9 cellular contexts compared by ENCODE assay signal in the genomic region with DNA sequence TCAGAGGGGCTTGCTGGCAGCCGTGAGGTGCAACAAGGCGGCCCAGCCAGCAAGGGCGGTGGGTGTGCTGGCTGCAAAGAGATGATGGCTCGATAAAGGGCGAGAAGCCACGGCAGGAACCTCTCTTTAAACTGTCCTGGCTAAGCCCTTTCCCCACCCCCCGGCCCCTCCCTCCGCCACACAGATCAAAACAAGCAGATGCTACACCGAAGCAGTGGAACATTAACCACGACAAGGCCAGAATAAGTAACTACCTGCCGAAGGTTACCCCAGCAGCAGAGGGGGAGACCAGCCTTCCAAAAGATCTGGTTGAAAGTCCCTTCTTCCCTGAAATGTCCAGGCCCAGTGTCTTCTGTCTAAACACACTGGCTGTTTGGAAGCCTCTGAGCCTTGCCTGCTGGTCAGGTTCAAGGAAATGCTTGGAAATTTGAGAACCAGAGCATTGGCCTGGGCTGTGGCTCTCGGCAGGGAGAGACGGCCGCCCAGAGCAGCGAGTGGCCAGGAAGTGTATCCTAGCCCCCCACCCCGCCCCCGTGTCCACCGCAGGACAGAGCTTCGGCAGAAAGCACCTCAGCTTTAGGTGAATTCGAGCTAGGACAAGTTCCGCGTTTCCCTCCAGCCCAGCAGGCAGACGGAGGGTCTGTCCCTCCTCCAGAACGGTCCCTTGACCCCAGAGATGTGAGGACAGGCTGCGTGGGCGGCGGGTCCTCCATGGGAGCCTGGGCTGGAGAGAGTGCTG. TPM values are rescaled to one million over a fixed set of nuclear protein-coding genes. Genes with fewer than 3 reads are reported as not detected.
DNase-seq lines count a peak whose midpoint lies in the region; ATAC-seq and TF ChIP-seq lines count a peak whose summit lies in the region.
"Had no signal": no experiment of that assay in that cellular context is flagged by ENCODE, and none has a peak within 500 bp of the region (broad histone marks: within the 10 kb centered on the region; RNA-seq: fewer than 3 reads in every experiment).

No MANE protein-coding gene starts in this region.

- TF ChIP-seq POLR2A in esophagus squamous epithelium (IDR thresholded peaks at IDR 0.05) (no peak), GM18505 (IDR thresholded peaks at IDR 0.05; ENCODE audit: borderline replicate concordance, extremely low read depth, insufficient read depth, insufficient read length) (no peak)

- no peaks in the 10 kb centered on the region for H3K9me3 ChIP-seq in NT2/D1 (ENCODE audit: insufficient read depth, low read length)
- H3K9me3 ChIP-seq in esophagus squamous epithelium = no peaks in the 10 kb centered on the region
- H3K9me3 ChIP-seq in neural cell (ENCODE audit: low read length) = no peaks in the 10 kb centered on the region

- H3K27ac ChIP-seq in esophagus squamous epithelium (peak overlapping the region in 2 of 4 donors; percentile 93 to 95), neural cell (ENCODE audit: low read length) (peak overlapping the region; percentile 73)

- H3F3A ChIP-seq in neural cell (ENCODE audit: insufficient read depth, low read length, poor library complexity, severe bottlenecking) = no peaks in the 10 kb centered on the region

- intact Hi-C loops in esophagus squamous epithelium (cut with DNase I) = no loop called here

- H3K9ac ChIP-seq in NT2/D1 (ENCODE audit: insufficient read length, low read depth) (peak overlapping the region; percentile 89), neural cell (ENCODE audit: low read length) (peak overlapping the region; percentile 93)

- peaks cover 49% of the 10 kb centered on the region for H3K79me2 ChIP-seq in neural cell (replicated peaks; ENCODE audit: insufficient read depth, low read length)

- H3K27me3 ChIP-seq in NT2/D1 (ENCODE audit: insufficient read depth, insufficient read length) (peaks cover 7% of the 10 kb centered on the region), esophagus squamous epithelium (peaks cover 0 to 36% (median 0%) of the 10 kb centered on the region in 4 donors), neural cell (ENCODE audit: insufficient read depth, low read depth, low read length) (no peaks in the 10 kb centered on the region)

- H4K20me1 ChIP-seq in neural cell (ENCODE audit: insufficient read depth) = no peaks in the 10 kb centered on the region

- no peaks in the 10 kb centered on the region for H3K9me2 ChIP-seq in neural cell (ENCODE audit: insufficient read depth, low read length)

- H3K36me3 ChIP-seq in NT2/D1 (ENCODE audit: insufficient read depth, insufficient read length, low read length) (peaks cover 45% of the 10 kb centered on the region), esophagus squamous epithelium (peaks cover 19 to 45% (median 26%) of the 10 kb centered on the region in 3 donors), neural cell (ENCODE audit: insufficient read depth, low read length) (peaks cover 6% of the 10 kb centered on the region)

- TF ChIP-seq EP300 in neural cell (conservative IDR thresholded peaks at IDR 0.05; ENCODE audit: poor library complexity, severe bottlenecking) = no peak

- TF ChIP-seq CTCF in esophagus squamous epithelium (IDR thresholded peaks at IDR 0.05) (no peak), neural cell (IDR thresholded peaks at IDR 0.05; ENCODE audit: poor library complexity, severe bottlenecking) (no peak)

- 33 to 79% methylated on average over 3 to 7 of the region's 27 CpGs for WGBS in esophagus squamous epithelium, 2 donors

- H3K4me2 ChIP-seq in neural cell (ENCODE audit: low read length) = peak overlapping the region; percentile 85

- no peak for TF ChIP-seq RAD21 in neural cell (conservative IDR thresholded peaks at IDR 0.05)

- DNase-seq in AG20443 (ENCODE audit: low spot score) (peak; percentile 63), NT2/D1 (ENCODE audit: low read depth, low spot score) (no peak), esophagus squamous epithelium (lab: John Stamatoyannopoulos, UW) (no peak), COLO668 (lab: John Stamatoyannopoulos, UW; ENCODE audit: unreplicated experiment) (no peak), AML-193 (lab: John Stamatoyannopoulos, UW) (no peak)
- DNase-seq in activated CD4-positive, alpha-beta T cell treated with anti-CD3 and anti-CD28 coated beads, Interleukin-2, amount 50 U/mL, for 1 hour = no peak
- DNase-seq: activated CD8-positive, alpha-beta memory T cell treated with anti-CD3 and anti-CD28 coated beads, Interleukin-2, amount 50 U/mL, for 48 hours had no signal

- H3K4me1 ChIP-seq in NT2/D1 (ENCODE audit: insufficient read depth, insufficient read length) (peaks cover 34% of the 10 kb centered on the region), esophagus squamous epithelium (peaks cover 35 to 75% (median 40%) of the 10 kb centered on the region in 3 donors)

- peak overlapping the region; percentile 76 for H3K4me3 ChIP-seq in NT2/D1 (ENCODE audit: insufficient read length, low read depth)
- H3K4me3 ChIP-seq in esophagus squamous epithelium = peak overlapping the region; percentile 55 to 89 (median 65)
- peak overlapping the region; percentile 79 for H3K4me3 ChIP-seq in neural cell (ENCODE audit: low read length)

- H2AFZ ChIP-seq in neural cell (ENCODE audit: low read depth, low read length) = no peak overlapping the region

- no peak for ATAC-seq in GM18505 (IDR thresholded peaks at IDR 0.05; ENCODE audit: unreplicated experiment)

TF ChIP-seq in neural cell, 6 proteins besides CTCF, POLR2A, EP300 and RAD21:
- TF ChIP-seq EZH2 (IDR thresholded peaks at IDR 0.05; ENCODE audit: borderline replicate concordance, insufficient read depth, low read length, poor library complexity, severe bottlenecking) = no peak
- TF ChIP-seq, protein P1, sequence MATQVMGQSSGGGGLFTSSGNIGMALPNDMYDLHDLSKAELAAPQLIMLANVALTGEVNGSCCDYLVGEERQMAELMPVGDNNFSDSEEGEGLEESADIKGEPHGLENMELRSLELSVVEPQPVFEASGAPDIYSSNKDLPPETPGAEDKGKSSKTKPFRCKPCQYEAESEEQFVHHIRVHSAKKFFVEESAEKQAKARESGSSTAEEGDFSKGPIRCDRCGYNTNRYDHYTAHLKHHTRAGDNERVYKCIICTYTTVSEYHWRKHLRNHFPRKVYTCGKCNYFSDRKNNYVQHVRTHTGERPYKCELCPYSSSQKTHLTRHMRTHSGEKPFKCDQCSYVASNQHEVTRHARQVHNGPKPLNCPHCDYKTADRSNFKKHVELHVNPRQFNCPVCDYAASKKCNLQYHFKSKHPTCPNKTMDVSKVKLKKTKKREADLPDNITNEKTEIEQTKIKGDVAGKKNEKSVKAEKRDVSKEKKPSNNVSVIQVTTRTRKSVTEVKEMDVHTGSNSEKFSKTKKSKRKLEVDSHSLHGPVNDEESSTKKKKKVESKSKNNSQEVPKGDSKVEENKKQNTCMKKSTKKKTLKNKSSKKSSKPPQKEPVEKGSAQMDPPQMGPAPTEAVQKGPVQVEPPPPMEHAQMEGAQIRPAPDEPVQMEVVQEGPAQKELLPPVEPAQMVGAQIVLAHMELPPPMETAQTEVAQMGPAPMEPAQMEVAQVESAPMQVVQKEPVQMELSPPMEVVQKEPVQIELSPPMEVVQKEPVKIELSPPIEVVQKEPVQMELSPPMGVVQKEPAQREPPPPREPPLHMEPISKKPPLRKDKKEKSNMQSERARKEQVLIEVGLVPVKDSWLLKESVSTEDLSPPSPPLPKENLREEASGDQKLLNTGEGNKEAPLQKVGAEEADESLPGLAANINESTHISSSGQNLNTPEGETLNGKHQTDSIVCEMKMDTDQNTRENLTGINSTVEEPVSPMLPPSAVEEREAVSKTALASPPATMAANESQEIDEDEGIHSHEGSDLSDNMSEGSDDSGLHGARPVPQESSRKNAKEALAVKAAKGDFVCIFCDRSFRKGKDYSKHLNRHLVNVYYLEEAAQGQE (IDR thresholded peaks at IDR 0.05; ENCODE audit: borderline replicate concordance) = no peak
- TF ChIP-seq POLR2AphosphoS5 (IDR thresholded peaks at IDR 0.05) = no peak
- no peak for TF ChIP-seq MXI1 (conservative IDR thresholded peaks at IDR 0.05; ENCODE audit: poor library complexity, severe bottlenecking)
- no peak for TF ChIP-seq SMC3 (conservative IDR thresholded peaks at IDR 0.05; ENCODE audit: poor library complexity)
- TF ChIP-seq TAF1 (IDR thresholded peaks at IDR 0.05; ENCODE audit: low read depth) = no peak

RNA-seq across cellular contexts. Expression of a gene that starts 2.1 kb away (rescaled TPM):
- 10 to 100 TPM in 3 of 4 donors, 1 to 10 TPM in 1; 8.5 to 16.0 (median 13.7) TPM for total RNA-seq in esophagus squamous epithelium
- polyA plus RNA-seq in neural cell = 22.7 and 29.7 TPM in 2 replicates
- polyA minus RNA-seq in neural cell = 37.9 and 40.4 TPM in 2 replicates
